ENCODE assay signal across 10 cellular contexts in genomic region chr22:18523328-18523727, GRCh38. TPM values are rescaled to one million over a fixed set of nuclear protein-coding genes. Genes with fewer than 3 reads are reported as not detected.
"Had no signal": no experiment of that assay in that cellular context is flagged by ENCODE, and none has a peak within 500 bp of the region (broad histone marks: within the 10 kb centered on the region; RNA-seq: fewer than 3 reads in every experiment).

No MANE protein-coding gene starts in this region.

RNA-seq across cellular contexts. Expression of gene TMEM191B, which starts 4.3 kb away (rescaled TPM):
- total RNA-seq: activated CD4-positive, alpha-beta T cell treated with anti-CD3 and anti-CD28 coated beads, Interleukin-2, amount 10 ng/mL, durations not matched to agents 24 days and 14 days; aorta; RPMI7951; T-helper 1 cell treated with Interleukin-12 subunit alpha and Interleukin-12 subunit beta and Interleukin-4 antibody, amounts not matched to agents 30 ng/mL and 1 ng/mL, for 36 hours; T-helper 2 cell treated with Interferon-gamma antibody and Interleukin-4, amounts not matched to agents 100 ng/mL and 5 ng/mL, for 36 hours had no signal

RNA-seq across cellular contexts. Expression of gene GGTLC3, which starts 5.4 kb away (rescaled TPM):
- total RNA-seq: activated CD4-positive, alpha-beta T cell treated with anti-CD3 and anti-CD28 coated beads, Interleukin-2, amount 10 ng/mL, durations not matched to agents 24 days and 14 days; activated CD8-positive, alpha-beta memory T cell treated with anti-CD3 and anti-CD28 coated beads for 36 hours; activated CD8-positive, alpha-beta T cell treated with anti-CD3 and anti-CD28 coated beads for 36 hours; activated naive CD8-positive, alpha-beta T cell treated with anti-CD3 and anti-CD28 coated beads for 36 hours; activated T-cell treated with anti-CD3 and anti-CD28 coated beads, Interleukin-2, amount 50 U/mL, for 72 hours; activated T-helper 17 cell treated with anti-CD3 and anti-CD28 coated beads, Interleukin-2, amount 50 U/mL, for 72 hours; aorta; RPMI7951; T-helper 1 cell treated with Interleukin-12 subunit alpha and Interleukin-12 subunit beta and Interleukin-4 antibody, amounts not matched to agents 30 ng/mL and 1 ng/mL, for 36 hours; T-helper 2 cell treated with Interferon-gamma antibody and Interleukin-4, amounts not matched to agents 100 ng/mL and 5 ng/mL, for 36 hours had no signal
- polyA plus RNA-seq: aorta had no signal
